In genomic region chr19:15292847-15293582, GRCh38 we compare ENCODE assay signal across 9 cellular contexts. TPM values are rescaled to one million over a fixed set of nuclear protein-coding genes. Genes with fewer than 3 reads are reported as not detected.
DNase-seq lines count a peak whose midpoint lies in the region; ATAC-seq and TF ChIP-seq lines count a peak whose summit lies in the region.
"Had no signal": no experiment of that assay in that cellular context is flagged by ENCODE, and none has a peak within 500 bp of the region (broad histone marks: within the 10 kb centered on the region; RNA-seq: fewer than 3 reads in every experiment).

No MANE protein-coding gene starts in this region.

- TF ChIP-seq CTCF in cardiac muscle cell (IDR thresholded peaks at IDR 0.05; ENCODE audit: low read depth, low read length) (no peak), suprapubic skin (IDR thresholded peaks at IDR 0.05) (no peak)

- POLR2A ChIA-PET in activated CD4-positive, alpha-beta T cell treated with anti-CD3 and anti-CD28 coated beads, Interleukin-2, amount 10 ng/mL, durations not matched to agents 7 days and 5 days (lab: Charles Lee), result interaction anchor here (1.2 kb wide), 1 partner anchor 87 kb away, joined by 4 read pairs; the partner anchor contains the start of gene AKAP8

- CTCF ChIA-PET in activated CD4-positive, alpha-beta T cell treated with anti-CD3 and anti-CD28 coated beads, Interleukin-2, amount 10 ng/mL, durations not matched to agents 7 days and 5 days (lab: Charles Lee), result interaction anchor here (1.3 to 2.4 kb wide), 2 partner anchors 10 to 21 kb away, joined by 3 to 10 read pairs; no protein-coding TSS in a partner anchor

- peak overlapping the region; percentile 86 for H3K27ac Mint-ChIP-seq in activated CD4-positive, alpha-beta T cell treated with anti-CD3 and anti-CD28 coated beads, Interleukin-2, amount 10 ng/mL, durations not matched to agents 7 days and 5 days

- no peaks in the 10 kb centered on the region for H3K9me3 Mint-ChIP-seq in activated CD4-positive, alpha-beta T cell treated with anti-CD3 and anti-CD28 coated beads, Interleukin-2, amount 10 ng/mL, durations not matched to agents 7 days and 5 days

- H3K27ac ChIP-seq in SK-N-MC (0 out of 2 replicates have a peak overlapping the region, but pooled peaks have one; percentile 33), cardiac muscle cell (peak overlapping the region; percentile 89), suprapubic skin (peak overlapping the region; percentile 54)

- H3K4me3 ChIP-seq in SK-N-MC (no peak overlapping the region), cardiac muscle cell (no peak overlapping the region), suprapubic skin (peak overlapping the region; percentile 5)

- H3K27me3 ChIP-seq in cardiac muscle cell (no peaks in the 10 kb centered on the region), suprapubic skin (no peaks in the 10 kb centered on the region)

- ATAC-seq in HG02798 (IDR thresholded peaks at IDR 0.05; ENCODE audit: poor library complexity, unreplicated experiment) (no peak), HG02623 (IDR thresholded peaks at IDR 0.05; ENCODE audit: unreplicated experiment) (no peak)

- peak overlapping the region; percentile 50 for H3K4me3 Mint-ChIP-seq in activated CD4-positive, alpha-beta T cell treated with anti-CD3 and anti-CD28 coated beads, Interleukin-2, amount 10 ng/mL, durations not matched to agents 7 days and 5 days

- peaks cover 6% of the 10 kb centered on the region for H3K36me3 Mint-ChIP-seq in activated CD4-positive, alpha-beta T cell treated with anti-CD3 and anti-CD28 coated beads, Interleukin-2, amount 10 ng/mL, durations not matched to agents 7 days and 5 days (ENCODE audit: low read depth)

- no peak for TF ChIP-seq EP300 in suprapubic skin (IDR thresholded peaks at IDR 0.05)

- peaks cover 90% of the 10 kb centered on the region for H3K4me1 ChIP-seq in cardiac muscle cell (ENCODE audit: low read depth)
- peaks cover 96% of the 10 kb centered on the region for H3K4me1 ChIP-seq in suprapubic skin

- DNase-seq in activated CD4-positive, alpha-beta T cell treated with anti-CD3 and anti-CD28 coated beads, Interleukin-2, amount 10 ng/mL, durations not matched to agents 7 days and 5 days, result peak; percentile 24
- DNase-seq in activated CD4-positive, alpha-beta T cell treated with anti-CD3 and anti-CD28 coated beads for 48 hours, result no peak
- DNase-seq in SK-N-MC (ENCODE audit: low read depth, low spot score) (no peak), cardiac muscle cell (ENCODE audit: low read depth in 1 of 2, low spot score in 1 of 2) (peak in 1 of 2 donors; percentile 54), suprapubic skin (ENCODE audit: low spot score in 2 of 2) (no peak)
- DNase-seq in activated effector memory CD4-positive, alpha-beta T cell treated with Interleukin-2 at 50 U/mL for 16 hours, result no peak
- DNase-seq: activated CD4-positive, alpha-beta T cell treated with anti-CD3 and anti-CD28 coated beads, Interleukin-2, amount 50 U/mL, for 1 hour had no signal

- H3K9me3 ChIP-seq in SK-N-MC (ENCODE audit: low read depth, low read length) (no peaks in the 10 kb centered on the region), cardiac muscle cell (ENCODE audit: low read depth) (no peaks in the 10 kb centered on the region), suprapubic skin (no peaks in the 10 kb centered on the region)

- 25% methylated on average over 11 of the region's 11 CpGs for WGBS in suprapubic skin

- TF ChIP-seq POLR2A in suprapubic skin (IDR thresholded peaks at IDR 0.05), result no peak

- peaks cover 96% of the 10 kb centered on the region for H3K4me1 Mint-ChIP-seq in activated CD4-positive, alpha-beta T cell treated with anti-CD3 and anti-CD28 coated beads, Interleukin-2, amount 10 ng/mL, durations not matched to agents 7 days and 5 days

- no peak overlapping the region for H3K9ac ChIP-seq in SK-N-MC (ENCODE audit: insufficient read length)

- peaks cover 18% of the 10 kb centered on the region for H3K36me3 ChIP-seq in SK-N-MC (ENCODE audit: insufficient read depth, low read length)
- H3K36me3 ChIP-seq in cardiac muscle cell, result no peaks in the 10 kb centered on the region
- no peaks in the 10 kb centered on the region for H3K36me3 ChIP-seq in suprapubic skin

- H3K27me3 Mint-ChIP-seq in activated CD4-positive, alpha-beta T cell treated with anti-CD3 and anti-CD28 coated beads, Interleukin-2, amount 10 ng/mL, durations not matched to agents 7 days and 5 days, result no peaks in the 10 kb centered on the region

RNA-seq across cellular contexts. Expression of gene BRD4, which starts 39.3 kb away (rescaled TPM):
- 100 to 1,000 TPM; 114 to 115 TPM for total RNA-seq in activated CD4-positive, alpha-beta T cell treated with anti-CD3 and anti-CD28 coated beads, Interleukin-2, amount 10 ng/mL, durations not matched to agents 7 days and 5 days
- total RNA-seq in cardiac muscle cell (25.9 and 42.5 TPM in 2 replicates), suprapubic skin (100 to 1,000 TPM in 1 of 4 donors, 10 to 100 TPM in 3; 54.8 to 111 (median 68.3) TPM)
- polyA plus RNA-seq in cardiac muscle cell, result 86.1 and 109 TPM in 2 replicates

Comparison
In these comparisons a context has a peak if more than half of its experiments do, and no peak if none do; other contexts are left out.
1. H3K27ac ChIP-seq: peak in every context shown above with its lines; median percentile 89 in cardiac muscle cell; 54 in suprapubic skin; 33 in SK-N-MC.